ENCODE assay signal across 31 cellular contexts in genomic region chr1:107110346-107110745, GRCh38. TPM values are rescaled to one million over a fixed set of nuclear protein-coding genes. Genes with fewer than 3 reads are reported as not detected.
DNase-seq lines count a peak whose midpoint lies in the region; ATAC-seq and TF ChIP-seq lines count a peak whose summit lies in the region.
"Had no signal": no experiment of that assay in that cellular context is flagged by ENCODE, and none has a peak within 500 bp of the region (broad histone marks: within the 10 kb centered on the region; RNA-seq: fewer than 3 reads in every experiment).

No MANE protein-coding gene starts in this region.

- H3K9me3 ChIP-seq in osteoblast (ENCODE audit: low read depth, low read length): no peaks in the 10 kb centered on the region
- H3K9me3 ChIP-seq in naive thymus-derived CD4-positive, alpha-beta T cell (ENCODE audit: control insufficient read depth in 2 of 3, low read length in 3 of 3): no peaks in the 10 kb centered on the region
- H3K9me3 ChIP-seq: A549, BLaER1, Caco-2, prostate gland, upper lobe of left lung had no signal

- no peaks in the 10 kb centered on the region for H3K36me3 ChIP-seq in osteoblast (ENCODE audit: insufficient read depth, low read length)
- H3K36me3 ChIP-seq in naive thymus-derived CD4-positive, alpha-beta T cell (ENCODE audit: control insufficient read depth in 2 of 3, insufficient read depth in 3 of 3, low read length in 3 of 3): no peaks in the 10 kb centered on the region
- H3K36me3 ChIP-seq: BLaER1, prostate gland, upper lobe of left lung had no signal

- peaks cover 0 to 12% (median 2%) of the 10 kb centered on the region in 5 donors for H3K27me3 Mint-ChIP-seq in naive thymus-derived CD4-positive, alpha-beta T cell
- H3K27me3 Mint-ChIP-seq: activated CD4-positive, alpha-beta T cell treated with anti-CD3 and anti-CD28 coated beads, Interleukin-2, amount 10 ng/mL, durations not matched to agents 24 days and 14 days; activated CD8-positive, alpha-beta memory T cell treated with anti-CD3 and anti-CD28 coated beads, Interleukin-2, amount 10 ng/mL, durations not matched to agents 7 days and 5 days; dendritic cell treated with granulocyte-macrophage colony-stimulating factor and Interleukin-4, amounts not matched to agents 40 ng/mL and 50 ng/mL, for 4 days had no signal

- no peak for ATAC-seq in naive thymus-derived CD4-positive, alpha-beta T cell
- no peak for ATAC-seq in HG03135 (IDR thresholded peaks at IDR 0.05; ENCODE audit: unreplicated experiment)
- ATAC-seq: A549; activated CD8-positive, alpha-beta memory T cell treated with anti-CD3 and anti-CD28 coated beads, Interleukin-2, amount 10 ng/mL, durations not matched to agents 7 days and 5 days; activated T-cell treated with anti-CD3 and anti-CD28 coated beads, Interleukin-2, amount 50 U/mL, for 72 hours; left lobe of liver; natural killer cell treated with Interleukin-12 subunit alpha and Interleukin-12 subunit beta and Interleukin-15 and Interleukin-18, amount 100 ng/mL, for 72 hours; SK-N-SH treated with all-trans-retinoic acid at 6 μM for 48 hours had no signal

- H3K9me3 Mint-ChIP-seq in naive thymus-derived CD4-positive, alpha-beta T cell: peaks cover 0 to 4% (median 0%) of the 10 kb centered on the region in 11 donors
- H3K9me3 Mint-ChIP-seq: activated CD4-positive, alpha-beta T cell treated with anti-CD3 and anti-CD28 coated beads, Interleukin-2, amount 10 ng/mL, durations not matched to agents 24 days and 14 days; activated naive CD4-positive, alpha-beta T cell treated with anti-CD3 and anti-CD28 coated beads for 36 hours; activated T-cell treated with anti-CD3 and anti-CD28 coated beads, Interleukin-2, amount 50 U/mL, for 72 hours; dendritic cell treated with granulocyte-macrophage colony-stimulating factor and Interleukin-4, amounts not matched to agents 40 ng/mL and 50 ng/mL, for 4 days; H9; natural killer cell treated with Interleukin-12 subunit alpha and Interleukin-12 subunit beta and Interleukin-15 and Interleukin-18, amount 100 ng/mL, for 72 hours had no signal

- in situ Hi-C loops in astrocyte of the cerebellum (cut with HindIII; ENCODE audit: low sequenced_read_pairs): no loop called here

- CTCF ChIA-PET in naive thymus-derived CD4-positive, alpha-beta T cell (lab: Charles Lee): no interaction called here

- H3K4me3 Mint-ChIP-seq in naive thymus-derived CD4-positive, alpha-beta T cell: no peak overlapping the region
- H3K4me3 Mint-ChIP-seq: activated CD4-positive, alpha-beta T cell treated with anti-CD3 and anti-CD28 coated beads, Interleukin-2, amount 10 ng/mL, durations not matched to agents 24 days and 14 days; activated CD8-positive, alpha-beta memory T cell treated with anti-CD3 and anti-CD28 coated beads, Interleukin-2, amount 10 ng/mL, durations not matched to agents 7 days and 5 days; activated naive CD4-positive, alpha-beta T cell treated with anti-CD3 and anti-CD28 coated beads for 36 hours; activated T-cell treated with anti-CD3 and anti-CD28 coated beads, Interleukin-2, amount 50 U/mL, for 72 hours; dendritic cell treated with granulocyte-macrophage colony-stimulating factor and Interleukin-4, amounts not matched to agents 40 ng/mL and 50 ng/mL, for 4 days; H9; natural killer cell treated with Interleukin-12 subunit alpha and Interleukin-12 subunit beta and Interleukin-15 and Interleukin-18, amount 100 ng/mL, for 72 hours had no signal

- H3K27me3 ChIP-seq in osteoblast (ENCODE audit: insufficient read depth, low read length): no peaks in the 10 kb centered on the region
- no peaks in the 10 kb centered on the region for H3K27me3 ChIP-seq in naive thymus-derived CD4-positive, alpha-beta T cell (ENCODE audit: control insufficient read depth in 2 of 2, insufficient read depth in 2 of 2, low read length in 2 of 2)
- H3K27me3 ChIP-seq: BLaER1, upper lobe of left lung had no signal

- no peaks in the 10 kb centered on the region for H3K4me1 ChIP-seq in osteoblast (ENCODE audit: insufficient read depth, low read length)
- H3K4me1 ChIP-seq in naive thymus-derived CD4-positive, alpha-beta T cell (ENCODE audit: control insufficient read depth in 2 of 2, insufficient read depth in 2 of 2, low read length in 2 of 2): no peaks in the 10 kb centered on the region
- H3K4me1 ChIP-seq: A549, BLaER1, Caco-2, prostate gland, upper lobe of left lung had no signal

- H3K79me2 ChIP-seq in osteoblast (ENCODE audit: insufficient read depth, low read length): no peaks in the 10 kb centered on the region

- no peak for TF ChIP-seq CTCF in astrocyte of the cerebellum (IDR thresholded peaks at IDR 0.05; ENCODE audit: low read depth, low read length, missing control alignments)
- TF ChIP-seq CTCF in fibroblast of the aortic adventitia (IDR thresholded peaks at IDR 0.05; ENCODE audit: insufficient read depth, low read length): no peak
- no peak for TF ChIP-seq CTCF in osteoblast (IDR thresholded peaks at IDR 0.05; ENCODE audit: extremely low read depth, low read depth, low read length)

- no peak overlapping the region for H3K4me2 ChIP-seq in osteoblast (ENCODE audit: insufficient read depth, low read length)
- H3K4me2 ChIP-seq: A549, BLaER1 had no signal

- no peaks in the 10 kb centered on the region for H3K36me3 Mint-ChIP-seq in naive thymus-derived CD4-positive, alpha-beta T cell
- H3K36me3 Mint-ChIP-seq: activated CD8-positive, alpha-beta memory T cell treated with anti-CD3 and anti-CD28 coated beads, Interleukin-2, amount 10 ng/mL, durations not matched to agents 7 days and 5 days; natural killer cell treated with Interleukin-12 subunit alpha and Interleukin-12 subunit beta and Interleukin-15 and Interleukin-18, amount 100 ng/mL, for 72 hours had no signal

- intact Hi-C loops in naive thymus-derived CD4-positive, alpha-beta T cell (cut with micrococcal nuclease): no loop called here

- H3K4me3 ChIP-seq in astrocyte of the cerebellum (ENCODE audit: low read depth, low read length): no peak overlapping the region
- no peak overlapping the region for H3K4me3 ChIP-seq in fibroblast of the aortic adventitia (ENCODE audit: low read depth, low read length)
- no peak overlapping the region for H3K4me3 ChIP-seq in osteoblast (ENCODE audit: insufficient read depth, low read length)
- no peak overlapping the region for H3K4me3 ChIP-seq in naive thymus-derived CD4-positive, alpha-beta T cell (ENCODE audit: low read length)
- H3K4me3 ChIP-seq: A549, BLaER1, prostate gland, upper lobe of left lung had no signal

- H3K27ac ChIP-seq in osteoblast (ENCODE audit: low read depth, low read length): no peak overlapping the region
- H3K27ac ChIP-seq in naive thymus-derived CD4-positive, alpha-beta T cell (ENCODE audit: low read depth, low read length): no peak overlapping the region
- H3K27ac ChIP-seq: A549, BLaER1, prostate gland, upper lobe of left lung had no signal

- H4K20me1 ChIP-seq in osteoblast (ENCODE audit: insufficient read depth, low read length): no peaks in the 10 kb centered on the region
- H4K20me1 ChIP-seq: BLaER1 had no signal

- no peaks in the 10 kb centered on the region for H3K4me1 Mint-ChIP-seq in naive thymus-derived CD4-positive, alpha-beta T cell
- H3K4me1 Mint-ChIP-seq: activated CD4-positive, alpha-beta T cell treated with anti-CD3 and anti-CD28 coated beads, Interleukin-2, amount 10 ng/mL, durations not matched to agents 24 days and 14 days; activated CD8-positive, alpha-beta memory T cell treated with anti-CD3 and anti-CD28 coated beads, Interleukin-2, amount 10 ng/mL, durations not matched to agents 7 days and 5 days had no signal

- DNase-seq in EL (peak; percentile 6), astrocyte of the cerebellum (ENCODE audit: low read depth) (peak; percentile 45), fibroblast of the aortic adventitia (ENCODE audit: low read depth) (peak; percentile 46), osteoblast (ENCODE audit: insufficient read length, low spot score, missing footprints) (peak; percentile 15), NCI-H2227 treated with DMSO at 0.1 percent for 48 hours (lab: John Stamatoyannopoulos, UW) (no peak)
- no peak for DNase-seq in activated CD4-positive, alpha-beta T cell treated with anti-CD3 and anti-CD28 coated beads for 1 hour
- no peak for DNase-seq in naive thymus-derived CD4-positive, alpha-beta T cell
- DNase-seq: activated CD4-positive, alpha-beta T cell treated with anti-CD3 and anti-CD28 coated beads, Interleukin-2, amount 10 ng/mL, durations not matched to agents 24 days and 14 days; activated CD8-positive, alpha-beta memory T cell treated with anti-CD3 and anti-CD28 coated beads, Interleukin-2, amount 10 ng/mL, durations not matched to agents 7 days and 5 days; activated naive CD4-positive, alpha-beta T cell treated with anti-CD3 and anti-CD28 coated beads for 36 hours; activated T-cell treated with anti-CD3 and anti-CD28 coated beads, Interleukin-2, amount 50 U/mL, for 72 hours; amniotic stem cell; Caco-2; caudate nucleus; DMS79 treated with DMSO at 0.1 percent for 48 hours; H9; NCI-H1105; NCI-H2029; NCI-H226; NCI-H774; stimulated activated CD8-positive, alpha-beta memory T cell treated with anti-CD3 and anti-CD28 coated beads, Interleukin-4, amount 100 ng/mL, for 48 hours; upper lobe of left lung had no signal

- H2AFZ ChIP-seq in osteoblast (ENCODE audit: low read length): no peak overlapping the region

- POLR2A ChIA-PET in naive thymus-derived CD4-positive, alpha-beta T cell (lab: Charles Lee): no interaction called here

- H3K27ac Mint-ChIP-seq in naive thymus-derived CD4-positive, alpha-beta T cell: no peak overlapping the region
- H3K27ac Mint-ChIP-seq: activated CD4-positive, alpha-beta T cell treated with anti-CD3 and anti-CD28 coated beads, Interleukin-2, amount 10 ng/mL, durations not matched to agents 24 days and 14 days; activated CD8-positive, alpha-beta memory T cell treated with anti-CD3 and anti-CD28 coated beads, Interleukin-2, amount 10 ng/mL, durations not matched to agents 7 days and 5 days; activated naive CD4-positive, alpha-beta T cell treated with anti-CD3 and anti-CD28 coated beads for 36 hours; activated T-cell treated with anti-CD3 and anti-CD28 coated beads, Interleukin-2, amount 50 U/mL, for 72 hours; dendritic cell treated with granulocyte-macrophage colony-stimulating factor and Interleukin-4, amounts not matched to agents 40 ng/mL and 50 ng/mL, for 4 days; natural killer cell treated with Interleukin-12 subunit alpha and Interleukin-12 subunit beta and Interleukin-15 and Interleukin-18, amount 100 ng/mL, for 72 hours had no signal

RNA-seq across cellular contexts. Expression of gene NTNG1, which starts 30.5 kb away (rescaled TPM):
- 2.0 and 20.9 TPM in 2 replicates for total RNA-seq in fibroblast of the aortic adventitia (ENCODE audit: low replicate concordance)
- 3.6 and 6.2 TPM in 2 replicates for total RNA-seq in osteoblast
- total RNA-seq in naive thymus-derived CD4-positive, alpha-beta T cell: not detected
- not detected for polyA plus RNA-seq in naive thymus-derived CD4-positive, alpha-beta T cell
- total RNA-seq: activated CD4-positive, alpha-beta T cell treated with anti-CD3 and anti-CD28 coated beads, Interleukin-2, amount 10 ng/mL, durations not matched to agents 24 days and 14 days; activated naive CD4-positive, alpha-beta T cell treated with anti-CD3 and anti-CD28 coated beads for 36 hours; Caco-2; left lobe of liver; natural killer cell treated with Interleukin-12 subunit alpha and Interleukin-12 subunit beta and Interleukin-15 and Interleukin-18, amount 100 ng/mL, for 72 hours; T-helper 2 cell treated with Interferon-gamma antibody and Interleukin-4, amounts not matched to agents 100 ng/mL and 5 ng/mL, for 36 hours had no signal
- polyA plus RNA-seq: A549 had no signal

RNA-seq across cellular contexts. Expression of gene PRMT6, which starts 53.9 kb away (rescaled TPM):
- total RNA-seq in fibroblast of the aortic adventitia (ENCODE audit: low replicate concordance) (18.3 and 20.1 TPM in 2 replicates), osteoblast (18.9 and 22.4 TPM in 2 replicates)
- total RNA-seq in naive thymus-derived CD4-positive, alpha-beta T cell: 10 to 100 TPM in 4 of 5 experiments, 1 to 10 TPM in 1; 7.4 to 22.1 (median 17.5) TPM
- 10 to 100 TPM; 19.0 to 23.6 TPM for polyA plus RNA-seq in naive thymus-derived CD4-positive, alpha-beta T cell
- polyA plus RNA-seq: A549 had no signal

Comparison
In these comparisons a context has a peak if more than half of its experiments do, and no peak if none do; other contexts are left out.
1. DNase-seq: peak in EL (single experiment), astrocyte of the cerebellum (single experiment), fibroblast of the aortic adventitia (single experiment) and osteoblast (single experiment); none in activated CD4-positive, alpha-beta T cell treated with anti-CD3 and anti-CD28 coated beads for 1 hour (single experiment), NCI-H2227 treated with DMSO at 0.1 percent for 48 hours (single experiment) and naive thymus-derived CD4-positive, alpha-beta T cell (0 of 9).